ENCODE assay signal across 9 cellular contexts in the genomic region with DNA sequence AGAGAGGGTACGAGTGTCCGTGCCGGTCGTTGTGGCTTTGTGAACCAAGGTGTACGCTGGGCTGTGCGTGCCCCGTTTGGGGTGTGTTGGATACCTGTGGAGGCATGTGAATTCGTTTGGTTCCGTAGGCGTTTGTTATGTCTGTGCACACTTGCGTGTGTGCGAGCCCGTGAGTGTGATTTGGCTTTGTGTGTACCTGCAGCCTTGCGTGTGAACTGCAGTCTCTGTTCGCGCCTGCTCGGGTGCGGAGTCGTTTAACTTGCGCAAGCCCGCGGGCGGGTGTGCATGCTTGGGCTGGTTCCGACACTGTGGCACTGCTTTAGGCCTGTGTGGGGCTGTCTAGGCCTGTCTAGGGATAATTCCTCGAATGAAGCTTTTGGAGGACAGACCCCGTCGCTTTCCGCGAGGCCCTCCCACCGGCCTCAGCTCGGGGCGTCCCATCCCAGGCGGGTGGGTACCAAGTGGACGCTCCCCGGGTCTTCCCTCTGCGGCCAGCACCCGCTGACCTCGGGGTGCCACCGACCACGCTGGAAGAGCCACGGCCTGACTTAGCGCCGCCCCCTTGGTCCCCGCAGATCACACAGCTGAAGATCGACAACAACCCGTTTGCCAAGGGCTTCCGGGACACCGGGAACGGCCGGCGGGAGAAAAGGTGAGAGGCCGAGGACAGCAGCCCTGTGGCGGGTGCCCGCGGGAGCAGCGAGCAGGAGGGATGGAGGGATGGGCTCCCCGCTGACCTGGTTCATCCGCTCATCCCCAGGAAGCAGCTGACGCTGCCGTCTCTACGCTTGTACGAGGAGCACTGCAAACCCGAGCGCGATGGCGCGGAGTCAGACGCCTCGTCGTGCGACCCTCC. TPM values are rescaled to one million over a fixed set of nuclear protein-coding genes. Genes with fewer than 3 reads are reported as not detected.
DNase-seq lines count a peak whose midpoint lies in the region; ATAC-seq and TF ChIP-seq lines count a peak whose summit lies in the region.
"Had no signal": no experiment of that assay in that cellular context is flagged by ENCODE, and none has a peak within 500 bp of the region (broad histone marks: within the 10 kb centered on the region; RNA-seq: fewer than 3 reads in every experiment).

No MANE protein-coding gene starts in this region.

- H3K9ac ChIP-seq in colonic mucosa (ENCODE audit: low read depth in 2 of 2, low read length in 2 of 2) (peak overlapping the region; percentile 46 to 55), mucosa of rectum (ENCODE audit: low read depth in 1 of 2, low read length in 2 of 2) (no peak overlapping the region)

- peaks cover 6% of the 10 kb centered on the region for H3K4me1 ChIP-seq in colonic mucosa
- peaks cover 11 to 15% of the 10 kb centered on the region in 2 donors for H3K4me1 ChIP-seq in mucosa of rectum (ENCODE audit: control insufficient read depth in 2 of 2, insufficient read depth in 2 of 2, low read length in 2 of 2)
- H3K4me1 ChIP-seq in vagina: peaks cover 52% of the 10 kb centered on the region

- H3K27ac ChIP-seq in colonic mucosa (no peak overlapping the region), mucosa of rectum (ENCODE audit: low read depth in 2 of 2, low read length in 2 of 2) (peak overlapping the region in 1 of 2 donors; percentile 59), vagina (peak overlapping the region; percentile 83)

- ATAC-seq in Right ventricle myocardium superior (ENCODE audit: poor library complexity) (no peak), left cardiac atrium (no peak)
- ATAC-seq: PC-3 had no signal

- no peak for TF ChIP-seq POLR2A in vagina (IDR thresholded peaks at IDR 0.05)

- H3K36me3 ChIP-seq in colonic mucosa (no peaks in the 10 kb centered on the region), mucosa of rectum (ENCODE audit: control insufficient read depth in 2 of 2, insufficient read depth in 2 of 2, low read length in 2 of 2) (no peaks in the 10 kb centered on the region), vagina (no peaks in the 10 kb centered on the region)

- H3K27me3 ChIP-seq in colonic mucosa (peaks cover 84% of the 10 kb centered on the region), mucosa of rectum (ENCODE audit: control insufficient read depth in 2 of 2, insufficient read depth in 2 of 2, low read length in 2 of 2) (peaks cover 67 to 79% of the 10 kb centered on the region in 2 donors), vagina (peaks cover 7% of the 10 kb centered on the region)

- intact Hi-C loops in Right ventricle myocardium superior (cut with DNase I) (no loop called here), left cardiac atrium (cut with DNase I) (loop anchor here in 1 of 2 donors (10.0 kb wide), 1 partner anchor 399 kb away; no protein-coding TSS in a partner anchor), colonic mucosa (cut with DNase I) (no loop called here), vagina (cut with DNase I) (no loop called here)

- TF ChIP-seq CTCF in colonic mucosa (IDR thresholded peaks at IDR 0.05) (no peak), vagina (IDR thresholded peaks at IDR 0.05) (no peak)

- peak; percentile 38 for DNase-seq in Right ventricle myocardium superior
- DNase-seq in left cardiac atrium: no peak
- no peak for DNase-seq in colonic mucosa
- no peak for DNase-seq in vagina (ENCODE audit: extremely low spot score in 2 of 2)
- no peak for DNase-seq in iPS-NIHi11 (ENCODE audit: low spot score)
- no peak for DNase-seq in stimulated activated CD4-positive, alpha-beta T cell treated with anti-CD3 and anti-CD28 coated beads, Interleukin-12 subunit alpha, Interleukin-12 subunit beta, amount 100 ng/mL, for 4 hours
- no peak for DNase-seq in UCSD-AML1 (lab: John Stamatoyannopoulos, UW; ENCODE audit: unreplicated experiment)
- DNase-seq: PC-3 had no signal

- H3K4me3 ChIP-seq in colonic mucosa (peak overlapping the region; percentile 13), mucosa of rectum (ENCODE audit: low read length in 2 of 2) (peak overlapping the region; percentile 19 to 46), vagina (peak overlapping the region; percentile 41 to 49)

- no peaks in the 10 kb centered on the region for H3K9me3 ChIP-seq in colonic mucosa
- no peaks in the 10 kb centered on the region for H3K9me3 ChIP-seq in mucosa of rectum (ENCODE audit: control insufficient read depth in 2 of 2, low read length in 2 of 2)
- no peaks in the 10 kb centered on the region for H3K9me3 ChIP-seq in vagina

RNA-seq across cellular contexts. Expression of gene TBX2, which starts 4.4 kb away (rescaled TPM):
- total RNA-seq in Right ventricle myocardium superior (13.1 TPM), left cardiac atrium (10 to 100 TPM; 12.1 to 17.0 TPM), colonic mucosa (1 to 10 TPM; 5.0 to 5.3 TPM), vagina (9.8 TPM)

RNA-seq across cellular contexts. Expression of gene TBX4, which starts 48.1 kb away (rescaled TPM):
- total RNA-seq in Right ventricle myocardium superior (not detected), left cardiac atrium (not detected), colonic mucosa (not detected), vagina (not detected)
- total RNA-seq: PC-3 had no signal

Comparison
In these comparisons a context has a peak if more than half of its experiments do, and no peak if none do; other contexts are left out.
1. H3K9ac ChIP-seq: peak in colonic mucosa (2 of 2); none in mucosa of rectum (0 of 2).
2. Peak in every context shown above with its lines, with median percentiles within 50 percentile points of each other: H3K4me3 ChIP-seq.